Comparison of ENCODE assay signal across 8 cellular contexts in the genomic region with DNA sequence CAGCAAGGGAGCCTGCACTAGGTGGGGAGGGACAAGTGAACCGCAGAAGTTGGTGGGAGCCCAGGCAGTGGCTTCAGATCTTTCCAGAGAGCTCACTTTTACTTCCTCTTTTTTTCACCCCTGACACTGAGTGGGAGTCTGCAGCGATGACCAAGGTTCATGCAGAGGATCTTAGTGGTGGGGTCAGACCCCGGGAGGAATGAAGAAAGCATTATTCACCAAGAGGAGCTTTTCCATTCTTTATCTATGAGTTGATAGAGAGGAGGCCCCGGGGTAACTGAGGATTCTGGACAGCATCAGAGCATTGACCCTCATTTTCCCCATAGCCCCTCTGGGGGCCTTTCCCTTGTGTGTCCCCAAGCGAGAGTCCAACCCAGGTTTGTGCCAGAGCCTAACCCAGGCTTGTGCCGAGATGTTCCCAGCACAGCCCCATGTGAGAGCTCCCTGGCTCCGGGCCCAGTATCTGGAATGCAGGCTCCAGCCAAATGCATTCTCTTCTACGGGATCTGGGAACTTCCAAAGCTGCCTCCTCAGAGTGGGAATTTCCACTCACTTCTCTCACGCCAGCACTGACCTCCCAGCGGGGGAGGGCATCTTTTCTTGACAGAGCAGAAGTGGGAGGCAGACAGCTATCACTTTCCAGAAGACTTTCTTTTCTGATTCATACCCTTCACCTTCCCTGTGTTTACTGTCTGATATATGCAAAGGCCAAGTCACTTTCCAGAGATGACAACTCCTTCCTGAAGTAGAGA. TPM values are rescaled to one million over a fixed set of nuclear protein-coding genes. Genes with fewer than 3 reads are reported as not detected.
DNase-seq lines count a peak whose midpoint lies in the region; ATAC-seq, FAIRE-seq and TF ChIP-seq lines count a peak whose summit lies in the region.

No MANE protein-coding gene starts in this region.

- 0 out of 4 replicates have a peak, but pooled peaks of 1 of the 2 experiments have one; percentile 4 for TF ChIP-seq RAD21 in K562 (CRISPR knock-in tag; conservative IDR thresholded peaks at IDR 0.05 in 1 of 2, IDR thresholded peaks at IDR 0.05 in 1 of 2)

- H3K79me2 ChIP-seq in K562 (ENCODE audit: control insufficient read depth, insufficient read depth, low read length), result no peaks in the 10 kb centered on the region
- H3K79me2 ChIP-seq in keratinocyte (ENCODE audit: control insufficient read depth, insufficient read depth, low read length), result no peaks in the 10 kb centered on the region

- WGBS in K562 (ENCODE audit: insufficient coverage, low coverage, missing lambda C conversion rate), result 2% methylated on average over 10 of the region's 10 CpGs
- 23 to 34% (median 31%) methylated on average over 10 of the region's 10 CpGs for WGBS in stomach, 5 donors

- peaks cover 2% of the 10 kb centered on the region; the same call in 1 of the 2 replicates for H4K20me1 ChIP-seq in K562 (replicated peaks; ENCODE audit: control insufficient read depth, insufficient read depth, low read length)
- no peaks in the 10 kb centered on the region for H4K20me1 ChIP-seq in keratinocyte (ENCODE audit: control insufficient read depth, extremely low read depth, insufficient read depth, low read length)

- BruUV-seq in K562 (replicated peaks; lab: Mats Ljungman, UMichigan), result no TSS peak

- peak; percentile 49 for ATAC-seq in HG03108 (IDR thresholded peaks at IDR 0.05; ENCODE audit: unreplicated experiment)
- peak; percentile 77 for ATAC-seq in K562
- ATAC-seq in HG02840 (IDR thresholded peaks at IDR 0.05; ENCODE audit: low FRiP score, unreplicated experiment), result no peak
- no peak for ATAC-seq in HG02642 (IDR thresholded peaks at IDR 0.05; ENCODE audit: poor library complexity, unreplicated experiment)
- no peak for ATAC-seq in GM21528 (IDR thresholded peaks at IDR 0.05; ENCODE audit: low FRiP score, unreplicated experiment)

- TF ChIP-seq POLR2A in K562 (conservative IDR thresholded peaks at IDR 0.05) (no peak), stomach (IDR thresholded peaks at IDR 0.05) (no peak)

- TF ChIP-seq EP300 in K562 (IDR thresholded peaks at IDR 0.05; ENCODE audit: low read length) (no peak), stomach (IDR thresholded peaks at IDR 0.05) (peak; percentile 56)

- H3K4me3 ChIP-seq in K562, result no peak overlapping the region
- H3K4me3 ChIP-seq in keratinocyte (ENCODE audit: control insufficient read depth in 2 of 3, extremely low read depth in 1 of 3, insufficient read depth in 2 of 3, low read depth in 1 of 3, low read length in 3 of 3), result no peak overlapping the region
- no peak overlapping the region for H3K4me3 ChIP-seq in stomach

- H3K9ac ChIP-seq in K562 (ENCODE audit: insufficient read depth in 1 of 2, low read depth in 2 of 2, low read length in 2 of 2) (no peak overlapping the region), keratinocyte (ENCODE audit: control insufficient read depth, extremely low read depth, insufficient read depth, low read length) (no peak overlapping the region)

- peak; percentile 87 for DNase-seq in AG20443 (ENCODE audit: low spot score)
- DNase-seq in K562 (ENCODE audit: extremely low read depth in 1 of 4, low spot score in 3 of 4), result peak in 2 of 4 experiments; percentile 30 to 46
- DNase-seq in keratinocyte (ENCODE audit: low read depth, low spot score), result no peak
- peak; percentile 75 for DNase-seq in stomach

- H3K27me3 ChIP-seq in K562 (ENCODE audit: control insufficient read depth in 2 of 2, insufficient read depth in 2 of 2, low read length in 2 of 2), result peaks cover 0 to 3% of the 10 kb centered on the region in 2 experiments; a peak in 3 of 5 replicates
- peaks cover 3% of the 10 kb centered on the region for H3K27me3 ChIP-seq in keratinocyte (ENCODE audit: control insufficient read depth, extremely low read depth, insufficient read depth, low read length)
- peaks cover 0 to 3% (median 0%) of the 10 kb centered on the region in 3 donors for H3K27me3 ChIP-seq in stomach

- POLR2A ChIA-PET in K562 (lab: Yijun Ruan, JAX), result interaction anchor here (0.5 to 1.2 kb wide), 3 partner anchors 39 to 73 kb away, joined by 3 to 4 read pairs (median 3); no protein-coding TSS in a partner anchor

- H3K9me1 ChIP-seq in K562 (ENCODE audit: control insufficient read depth, insufficient read depth, low read length), result no peaks in the 10 kb centered on the region
- no peaks in the 10 kb centered on the region for H3K9me1 ChIP-seq in keratinocyte (ENCODE audit: control insufficient read depth, extremely low read depth, insufficient read depth, low read length)

- no peak for TF ChIP-seq CTCF in K562 (IDR thresholded peaks at IDR 0.05 in 2 of 3, conservative IDR thresholded peaks at IDR 0.05 in 1 of 3; ENCODE audit: insufficient read depth in 2 of 3, low read depth in 1 of 3, low read length in 3 of 3)
- no peak for TF ChIP-seq CTCF in keratinocyte (optimal IDR thresholded peaks at IDR 0.05 in 1 of 3, IDR thresholded peaks at IDR 0.05 in 1 of 3, conservative IDR thresholded peaks at IDR 0.05 in 1 of 3; ENCODE audit: extremely low read depth in 1 of 3, insufficient read depth in 2 of 3, low read length in 3 of 3)
- TF ChIP-seq CTCF in stomach (IDR thresholded peaks at IDR 0.05), result no peak

- FAIRE-seq in K562 (lab: Jason Lieb, UNC), result peak; percentile 62
- FAIRE-seq in keratinocyte (lab: Jason Lieb, UNC), result no peak

- H3K36me3 ChIP-seq in K562 (ENCODE audit: control insufficient read depth, insufficient read depth, low read length) (no peaks in the 10 kb centered on the region), keratinocyte (ENCODE audit: control insufficient read depth in 2 of 2, extremely low read depth in 1 of 2, insufficient read depth in 2 of 2, low read length in 2 of 2) (no peaks in the 10 kb centered on the region), stomach (no peaks in the 10 kb centered on the region)

- in situ Hi-C loops in K562 (cut with MboI), result no loop called here

- CTCF ChIA-PET in K562 (lab: Yijun Ruan, JAX; ENCODE audit: low intra/inter-chr PET ratio), result no interaction called here

- intact Hi-C loops in K562 (cut with micrococcal nuclease) (no loop called here), stomach (cut with DNase I; ENCODE audit: low total_unique reads) (no loop called here)

- peaks cover 7 to 16% of the 10 kb centered on the region in 2 experiments; a peak in 4 of 5 replicates for H3K4me1 ChIP-seq in K562 (replicated peaks in 1 of 2; ENCODE audit: control insufficient read depth in 2 of 2, insufficient read depth in 2 of 2, low read length in 2 of 2)
- H3K4me1 ChIP-seq in keratinocyte (ENCODE audit: control insufficient read depth, extremely low read depth, insufficient read depth, low read length), result peaks cover 26% of the 10 kb centered on the region
- H3K4me1 ChIP-seq in stomach, result peaks cover 23 to 88% (median 71%) of the 10 kb centered on the region in 4 donors

- dilution Hi-C loops in keratinocyte (cut with MboI; ENCODE audit: extremely low pct_ligation_motif_present, low sequenced_read_pairs), result no loop called here

- H3K4me2 ChIP-seq in K562 (ENCODE audit: insufficient read depth, low read length) (no peak overlapping the region), keratinocyte (ENCODE audit: control insufficient read depth, extremely low read depth, insufficient read depth, low read depth, low read length) (no peak overlapping the region)

- H2AFZ ChIP-seq in K562 (ENCODE audit: low read depth, low read length) (no peak overlapping the region), keratinocyte (ENCODE audit: control insufficient read depth, low read length) (no peak overlapping the region)

- H3K9me3 ChIP-seq in K562 (replicated peaks; ENCODE audit: control insufficient read depth, insufficient read depth, low read depth, low read length), result no peaks in the 10 kb centered on the region
- no peaks in the 10 kb centered on the region for H3K9me3 ChIP-seq in keratinocyte (ENCODE audit: control insufficient read depth, low read depth, low read length)
- no peaks in the 10 kb centered on the region for H3K9me3 ChIP-seq in stomach

- H3K27ac ChIP-seq in K562 (ENCODE audit: extremely low read depth, low read depth, low read length) (no peak overlapping the region), keratinocyte (ENCODE audit: control insufficient read depth, insufficient read depth, low read length) (peak overlapping the region; percentile 24), stomach (peak overlapping the region; percentile 36 to 87 (median 84))

RNA-seq across cellular contexts. Expression of a gene that starts 2.8 kb away (rescaled TPM):
- 0.81 TPM in 1 of 2 replicates, not detected in the other for total RNA-seq in K562 (2011; cell fraction: chromatin; rRNA removed; ENCODE audit: low replicate concordance)
- 0.66 and 0.67 TPM in 2 replicates for total RNA-seq in K562 (2011; cell fraction: nucleolus; rRNA removed)
- total RNA-seq in K562 (2011; cell fraction: nucleoplasm; rRNA removed), result 0.73 and 1.4 TPM in 2 replicates
- 0.54 and 0.82 TPM in 2 replicates for total RNA-seq in K562 (2014; rRNA removed)
- 0.86 and 0.87 TPM in 2 replicates for total RNA-seq in K562 (2014; rRNA removed; fragmentation: Illumina TruSeq; extraction: Trizol)
- 4.4 and 5.4 TPM in 2 replicates for total RNA-seq in K562 (2015; rRNA removed; fragmentation: Illumina TruSeq; extraction: Trizol)
- total RNA-seq in K562 (2021), result 0.86 and 1.0 TPM in 2 replicates
- polyA plus RNA-seq in K562 (2011; rRNA removed), result 0.73 and 3.2 TPM in 2 replicates
- polyA plus RNA-seq in K562 (2011; cell fraction: cytosol; rRNA removed), result 0.59 and 2.7 TPM in 2 replicates
- 0.73 and 4.0 TPM in 2 replicates for polyA plus RNA-seq in K562 (2011; cell fraction: nucleus; rRNA removed)
- polyA plus RNA-seq in K562 (2012), result 1.1 and 2.8 TPM in 2 replicates
- 0.88 and 1.5 TPM in 2 replicates for polyA plus RNA-seq in K562 (2014; fragmentation: Illumina TruSeq; extraction: Trizol)
- 1 to 10 TPM; 1.9 to 2.2 TPM for polyA plus RNA-seq in K562 (2014; fragmentation: Nextera tagmentation; extraction: Ambion mirVana)
- 0.11 and 0.61 TPM in 2 replicates for polyA plus RNA-seq in K562 (2014; rRNA removed)
- 1.1 and 2.6 TPM in 2 replicates for polyA minus RNA-seq in K562 (2011; rRNA and poly(A)+ RNA removed)
- 1.6 TPM in 1 of 2 replicates, not detected in the other for polyA minus RNA-seq in K562 (2011; cell fraction: cytosol; rRNA and poly(A)+ RNA removed)
- polyA minus RNA-seq in K562 (2011; cell fraction: nucleus; rRNA and poly(A)+ RNA removed), result 0.56 and 1.1 TPM in 2 replicates
- 0.24 to 0.49 TPM in 2 of 3 replicates, not detected in the other for polyA plus RNA-seq in keratinocyte
- not detected for polyA plus RNA-seq in keratinocyte (2011; ENCODE audit: low read depth)
- polyA plus RNA-seq in keratinocyte (2011; cell fraction: cytosol; rRNA removed), result 0.16 and 0.18 TPM in 2 replicates
- polyA plus RNA-seq in keratinocyte (2011; cell fraction: nucleus; rRNA removed), result 0.34 TPM in 1 of 2 replicates, not detected in the other
- polyA plus RNA-seq in keratinocyte (2012; ENCODE audit: low replicate concordance), result 0.16 TPM in 1 of 2 replicates, not detected in the other
- not detected in 3 replicates for polyA minus RNA-seq in keratinocyte
- polyA minus RNA-seq in keratinocyte (2011; cell fraction: cytosol; rRNA and poly(A)+ RNA removed), result not detected
- not detected in 2 replicates for polyA minus RNA-seq in keratinocyte (2011; cell fraction: nucleus; rRNA and poly(A)+ RNA removed)
- 10 to 100 TPM in 3 of 5 donors, 1 to 10 TPM in 2; 3.8 to 29.9 (median 11.1) TPM for total RNA-seq in stomach
- polyA plus RNA-seq in stomach, result 100 to 1,000 TPM in 1 of 3 donors, 10 to 100 TPM in 2; 30.8 to 194 (median 81.8) TPM

RNA-seq across cellular contexts. Expression of a gene that starts 17.7 kb away (rescaled TPM):
- total RNA-seq in K562 (2011; cell fraction: chromatin; rRNA removed; ENCODE audit: low replicate concordance), result not detected in 2 replicates
- not detected in 2 replicates for total RNA-seq in K562 (2011; cell fraction: nucleolus; rRNA removed)
- total RNA-seq in K562 (2011; cell fraction: nucleoplasm; rRNA removed), result not detected in 2 replicates
- total RNA-seq in K562 (2014; rRNA removed), result not detected in 2 replicates
- total RNA-seq in K562 (2014; rRNA removed; fragmentation: Illumina TruSeq; extraction: Trizol), result not detected in 2 replicates
- total RNA-seq in K562 (2015; rRNA removed; fragmentation: Illumina TruSeq; extraction: Trizol), result not detected in 2 replicates
- not detected in 2 replicates for total RNA-seq in K562 (2021)
- polyA plus RNA-seq in K562 (2011; rRNA removed), result not detected in 2 replicates
- not detected in 2 replicates for polyA plus RNA-seq in K562 (2011; cell fraction: cytosol; rRNA removed)
- polyA plus RNA-seq in K562 (2011; cell fraction: nucleus; rRNA removed), result not detected in 2 replicates
- polyA plus RNA-seq in K562 (2012), result not detected in 2 replicates
- polyA plus RNA-seq in K562 (2014; fragmentation: Illumina TruSeq; extraction: Trizol), result not detected in 2 replicates
- polyA plus RNA-seq in K562 (2014; fragmentation: Nextera tagmentation; extraction: Ambion mirVana), result not detected
- not detected in 2 replicates for polyA plus RNA-seq in K562 (2014; rRNA removed)
- polyA minus RNA-seq in K562 (2011; rRNA and poly(A)+ RNA removed), result not detected in 2 replicates
- not detected in 2 replicates for polyA minus RNA-seq in K562 (2011; cell fraction: cytosol; rRNA and poly(A)+ RNA removed)
- polyA minus RNA-seq in K562 (2011; cell fraction: nucleus; rRNA and poly(A)+ RNA removed), result not detected in 2 replicates
- not detected in 3 replicates for polyA plus RNA-seq in keratinocyte
- polyA plus RNA-seq in keratinocyte (2011; ENCODE audit: low read depth), result not detected
- polyA plus RNA-seq in keratinocyte (2011; cell fraction: cytosol; rRNA removed), result not detected in 2 replicates
- polyA plus RNA-seq in keratinocyte (2011; cell fraction: nucleus; rRNA removed), result not detected in 2 replicates
- not detected in 2 replicates for polyA plus RNA-seq in keratinocyte (2012; ENCODE audit: low replicate concordance)
- polyA minus RNA-seq in keratinocyte, result not detected in 3 replicates
- polyA minus RNA-seq in keratinocyte (2011; cell fraction: cytosol; rRNA and poly(A)+ RNA removed), result not detected
- polyA minus RNA-seq in keratinocyte (2011; cell fraction: nucleus; rRNA and poly(A)+ RNA removed), result not detected in 2 replicates
- total RNA-seq in stomach, result not detected
- polyA plus RNA-seq in stomach, result not detected

RNA-seq across cellular contexts. Expression of a gene that starts 33.2 kb away (rescaled TPM):
- total RNA-seq in K562 (2011; cell fraction: chromatin; rRNA removed; ENCODE audit: low replicate concordance), result not detected in 2 replicates
- total RNA-seq in K562 (2011; cell fraction: nucleolus; rRNA removed), result not detected in 2 replicates
- not detected in 2 replicates for total RNA-seq in K562 (2011; cell fraction: nucleoplasm; rRNA removed)
- total RNA-seq in K562 (2014; rRNA removed) (not detected in 2 replicates), K562 (2014; rRNA removed; fragmentation: Illumina TruSeq; extraction: Trizol) (not detected in 2 replicates), K562 (2015; rRNA removed; fragmentation: Illumina TruSeq; extraction: Trizol) (not detected in 2 replicates), K562 (2021) (not detected in 2 replicates), stomach (1 to 10 TPM in 3 of 5 donors, not detected in 2; 2.0 to 4.0 (median 2.8) TPM)
- polyA plus RNA-seq in K562 (2011; rRNA removed) (not detected in 2 replicates), K562 (2014; fragmentation: Illumina TruSeq; extraction: Trizol) (not detected in 2 replicates), K562 (2014; fragmentation: Nextera tagmentation; extraction: Ambion mirVana) (not detected), K562 (2014; rRNA removed) (not detected in 2 replicates), keratinocyte (not detected in 3 replicates), stomach (10 to 100 TPM in 2 of 3 donors, 1 to 10 TPM in 1; 2.0 to 80.0 (median 29.0) TPM)
- polyA plus RNA-seq in K562 (2011; cell fraction: cytosol; rRNA removed), result not detected in 2 replicates
- not detected in 2 replicates for polyA plus RNA-seq in K562 (2011; cell fraction: nucleus; rRNA removed)
- polyA plus RNA-seq in K562 (2012), result not detected in 2 replicates
- polyA minus RNA-seq in K562 (2011; rRNA and poly(A)+ RNA removed), result not detected in 2 replicates
- not detected in 2 replicates for polyA minus RNA-seq in K562 (2011; cell fraction: cytosol; rRNA and poly(A)+ RNA removed)
- not detected in 2 replicates for polyA minus RNA-seq in K562 (2011; cell fraction: nucleus; rRNA and poly(A)+ RNA removed)
- polyA plus RNA-seq in keratinocyte (2011; ENCODE audit: low read depth), result not detected
- polyA plus RNA-seq in keratinocyte (2011; cell fraction: cytosol; rRNA removed), result not detected in 2 replicates
- not detected in 2 replicates for polyA plus RNA-seq in keratinocyte (2011; cell fraction: nucleus; rRNA removed)
- polyA plus RNA-seq in keratinocyte (2012; ENCODE audit: low replicate concordance), result not detected in 2 replicates
- polyA minus RNA-seq in keratinocyte, result not detected in 3 replicates
- not detected for polyA minus RNA-seq in keratinocyte (2011; cell fraction: cytosol; rRNA and poly(A)+ RNA removed)
- polyA minus RNA-seq in keratinocyte (2011; cell fraction: nucleus; rRNA and poly(A)+ RNA removed), result not detected in 2 replicates

Comparison
In these comparisons a context has a peak if more than half of its experiments do, and no peak if none do; other contexts are left out.
1. ATAC-seq: peak in HG03108 (single experiment) and K562 (single experiment); none in HG02840 (single experiment), HG02642 (single experiment) and GM21528 (single experiment).
2. RNA of a gene that starts 2.8 kb away (polyA plus RNA-seq): 30.8 to 194 TPM in stomach; 0.11 to 4.0 TPM in K562 and 0.16 to 0.49 TPM in keratinocyte; every median in the first group is over 4 times any median in the second.